18 cellular contexts compared by ENCODE assay signal in the genomic region with DNA sequence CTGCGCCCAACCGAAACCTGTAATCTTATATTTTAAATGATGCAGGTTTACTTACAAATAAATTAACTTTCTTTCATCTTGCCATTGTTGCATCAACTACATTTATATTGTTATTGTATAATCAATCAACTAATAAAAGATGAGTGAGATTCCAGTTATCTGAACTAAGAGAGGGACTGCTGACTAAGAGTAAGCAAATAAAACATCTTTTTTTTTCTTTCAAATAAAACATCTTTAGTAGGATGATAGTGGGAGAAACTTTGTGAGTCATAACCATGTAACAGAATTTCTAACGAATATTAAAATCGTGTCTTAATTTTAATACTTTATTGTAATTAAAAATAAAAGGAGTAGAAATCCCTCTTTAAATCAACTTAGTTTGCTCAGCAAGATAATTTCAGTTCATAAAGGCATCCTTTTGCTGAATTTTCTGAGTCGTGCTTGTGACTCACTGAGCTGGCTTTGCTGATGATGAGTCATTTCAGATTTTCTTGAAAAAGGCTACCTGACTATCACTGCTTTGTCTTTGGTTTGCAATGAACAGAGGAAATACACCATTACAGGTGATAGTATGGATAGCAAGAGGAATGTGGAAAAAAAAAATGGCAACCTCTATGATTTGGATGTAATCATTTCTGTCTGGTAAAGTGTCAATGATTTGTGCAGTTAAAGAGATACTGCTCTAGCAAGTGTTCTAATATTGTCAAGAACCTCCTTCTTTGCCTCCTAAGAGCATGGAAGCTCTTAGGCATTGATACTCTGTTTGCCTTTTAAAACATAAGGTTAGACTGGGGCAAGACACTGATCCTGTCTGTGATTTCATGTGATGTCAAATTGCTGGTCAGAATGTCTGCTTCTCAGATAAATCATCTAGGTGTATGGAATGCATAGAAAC.
DNase-seq lines count a peak whose midpoint lies in the region; TF ChIP-seq lines count a peak whose summit lies in the region.
"Had no signal": no experiment of that assay in that cellular context is flagged by ENCODE, and none has a peak within 500 bp of the region (broad histone marks: within the 10 kb centered on the region; RNA-seq: fewer than 3 reads in every experiment).

No MANE protein-coding gene starts in this region.

- in situ Hi-C loops in brain microvascular endothelial cell (cut with HindIII; ENCODE audit: low pct_ligation_motif_present, low sequenced_read_pairs): no loop called here

- TF ChIP-seq CTCF in choroid plexus epithelial cell (conservative IDR thresholded peaks at IDR 0.05; ENCODE audit: low read depth, low read length) (no peak), HFFc6 (IDR thresholded peaks at IDR 0.05) (no peak), brain microvascular endothelial cell (IDR thresholded peaks at IDR 0.05; ENCODE audit: low read depth, low read length, missing control alignments) (no peak)

- H3K36me3 Mint-ChIP-seq in HFFc6 (ENCODE audit: low read depth): no peaks in the 10 kb centered on the region
- H3K36me3 Mint-ChIP-seq: CD4-positive, CD25-positive, alpha-beta regulatory T cell; IgD-negative memory B cell; memory B cell had no signal

- peak; percentile 35 for DNase-seq in ELR (ENCODE audit: low read depth)
- peak; percentile 20 for DNase-seq in NCI-H69 (lab: John Stamatoyannopoulos, UW)
- peak; percentile 63 for DNase-seq in choroid plexus epithelial cell (ENCODE audit: low read depth)
- peak; percentile 5 for DNase-seq in middle frontal gyrus (ENCODE audit: extremely low spot score, low spot score)
- no peak for DNase-seq in HFFc6
- DNase-seq in amniotic stem cell (lab: John Stamatoyannopoulos, UW): no peak
- DNase-seq in brain microvascular endothelial cell: no peak
- no peak for DNase-seq in T-helper 1 cell
- DNase-seq: activated CD4-positive, alpha-beta memory T cell treated with anti-CD3 and anti-CD28 coated beads, Interleukin-2, amount 10 ng/mL, durations not matched to agents 7 days and 5 days; activated effector memory CD4-positive, alpha-beta T cell treated with Interleukin-2 at 50 U/mL for 16 hours; CD4-positive, CD25-positive, alpha-beta regulatory T cell; erythroblast; Peyer's patch; stimulated activated CD4-positive, alpha-beta T cell treated with anti-CD3 and anti-CD28 coated beads, Interleukin-12 subunit alpha, Interleukin-12 subunit beta, amount 100 ng/mL, for 4 hours; T1000 had no signal

- H3K9me3 Mint-ChIP-seq in HFFc6: peaks cover 14% of the 10 kb centered on the region
- H3K9me3 Mint-ChIP-seq: memory B cell had no signal

- no peaks in the 10 kb centered on the region for H3K36me3 ChIP-seq in brain microvascular endothelial cell (replicated peaks)
- H3K36me3 ChIP-seq: neutrophil, Peyer's patch had no signal

- H3K27ac Mint-ChIP-seq in HFFc6: no peak overlapping the region
- H3K27ac Mint-ChIP-seq: activated CD4-positive, alpha-beta memory T cell treated with anti-CD3 and anti-CD28 coated beads, Interleukin-2, amount 10 ng/mL, durations not matched to agents 7 days and 5 days; CD4-positive, CD25-positive, alpha-beta regulatory T cell; IgD-negative memory B cell; memory B cell had no signal

- no peaks in the 10 kb centered on the region for H3K27me3 ChIP-seq in brain microvascular endothelial cell (replicated peaks)
- H3K27me3 ChIP-seq: neutrophil, Peyer's patch had no signal

- no peak overlapping the region for H3K4me3 Mint-ChIP-seq in HFFc6
- H3K4me3 Mint-ChIP-seq: activated CD4-positive, alpha-beta memory T cell treated with anti-CD3 and anti-CD28 coated beads, Interleukin-2, amount 10 ng/mL, durations not matched to agents 7 days and 5 days; CD4-positive, CD25-positive, alpha-beta regulatory T cell; IgD-negative memory B cell; memory B cell had no signal

- no peaks in the 10 kb centered on the region for H3K4me1 Mint-ChIP-seq in HFFc6 (ENCODE audit: low read depth)
- H3K4me1 Mint-ChIP-seq: activated CD4-positive, alpha-beta memory T cell treated with anti-CD3 and anti-CD28 coated beads, Interleukin-2, amount 10 ng/mL, durations not matched to agents 7 days and 5 days; CD4-positive, CD25-positive, alpha-beta regulatory T cell; IgD-negative memory B cell; memory B cell had no signal

- H3K27me3 Mint-ChIP-seq in HFFc6 (ENCODE audit: insufficient read depth): no peaks in the 10 kb centered on the region; the same call in 1 of the 2 replicates
- H3K27me3 Mint-ChIP-seq: activated CD4-positive, alpha-beta memory T cell treated with anti-CD3 and anti-CD28 coated beads, Interleukin-2, amount 10 ng/mL, durations not matched to agents 7 days and 5 days; CD4-positive, CD25-positive, alpha-beta regulatory T cell; IgD-negative memory B cell; memory B cell had no signal

- H3K4me3 ChIP-seq in choroid plexus epithelial cell (ENCODE audit: low read depth, low read length): no peak overlapping the region
- H3K4me3 ChIP-seq in brain microvascular endothelial cell (ENCODE audit: low read depth, low read length): no peak overlapping the region
- H3K4me3 ChIP-seq: Peyer's patch had no signal

- H3K27ac ChIP-seq in brain microvascular endothelial cell: no peak overlapping the region
- H3K27ac ChIP-seq: neutrophil, Peyer's patch had no signal

Comparison
In these comparisons a context has a peak if more than half of its experiments do, and no peak if none do; other contexts are left out.
1. DNase-seq: peak in ELR (single experiment), NCI-H69 (single experiment), choroid plexus epithelial cell (single experiment) and middle frontal gyrus (single experiment); none in HFFc6 (single experiment), amniotic stem cell (single experiment), brain microvascular endothelial cell (single experiment) and T-helper 1 cell (0 of 5).